Comparison of ENCODE assay signal across 8 cellular contexts in the genomic region with DNA sequence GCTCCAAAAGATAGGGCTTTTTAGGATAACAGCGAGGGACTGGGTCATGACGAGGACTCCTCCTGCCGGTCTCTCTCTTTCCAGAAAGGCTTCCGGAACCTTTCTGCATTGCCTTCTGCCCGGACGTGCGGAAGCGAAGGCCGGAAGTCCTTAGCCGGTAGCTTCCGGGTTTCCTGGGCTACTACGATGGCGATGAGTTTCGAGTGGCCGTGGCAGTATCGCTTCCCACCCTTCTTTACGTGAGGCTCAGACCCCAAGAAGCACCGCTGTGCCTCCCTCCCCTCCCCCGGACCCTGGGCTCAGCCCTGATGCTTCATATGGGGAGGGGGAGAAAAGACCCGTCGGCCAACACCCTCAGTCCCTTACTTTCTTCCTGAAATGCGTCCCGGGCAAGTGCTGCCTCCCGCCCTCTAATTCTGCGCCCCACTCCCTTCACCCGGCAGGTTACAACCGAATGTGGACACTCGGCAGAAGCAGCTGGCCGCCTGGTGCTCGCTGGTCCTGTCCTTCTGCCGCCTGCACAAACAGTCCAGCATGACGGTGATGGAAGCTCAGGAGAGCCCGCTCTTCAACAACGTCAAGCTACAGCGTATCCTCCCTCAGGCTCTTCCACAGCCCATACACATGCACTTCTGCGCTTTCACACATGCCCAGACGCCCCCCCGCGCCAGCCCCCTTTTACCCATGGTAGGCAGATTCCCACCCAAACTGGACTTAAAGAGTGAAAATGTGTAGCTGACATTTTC. TPM values are rescaled to one million over a fixed set of nuclear protein-coding genes. Genes with fewer than 3 reads are reported as not detected.
DNase-seq lines count a peak whose midpoint lies in the region; ATAC-seq and TF ChIP-seq lines count a peak whose summit lies in the region.

VPS25 (plus strand) TSS at position 160 of the 746 bp plus-strand sequence; CDS start at position 187, 27 bp downstream.

- peak within 1 kb of the TSS; percentile 100 for H3K4me3 Mint-ChIP-seq in chondrocyte (ENCODE audit: unreplicated experiment)

- no peaks in the 10 kb centered on the region for H3K9me3 Mint-ChIP-seq in chondrocyte (ENCODE audit: low read depth)

- peaks cover 35% of the 10 kb centered on the region for H3K4me1 Mint-ChIP-seq in chondrocyte (ENCODE audit: low read depth)

- DNase-seq in NCI-H460 (ENCODE audit: extremely low read depth, low read depth) (peak; percentile 79), chondrocyte (ENCODE audit: low spot score) (no peak), kidney glomerular epithelial cell (lab: John Stamatoyannopoulos, UW) (peak; percentile 83)
- peak; percentile 62 for DNase-seq in activated CD4-positive, alpha-beta T cell treated with anti-CD3 and anti-CD28 coated beads for 1 hour
- peak; percentile 46 to 64 for DNase-seq in stimulated activated CD4-positive, alpha-beta T cell treated with anti-CD3 and anti-CD28 coated beads, Interleukin-15, amount 100 ng/mL, for 48 hours (ENCODE audit: low read depth in 2 of 2)

- ATAC-seq in HG03066 (IDR thresholded peaks at IDR 0.05; ENCODE audit: low read depth, unreplicated experiment) (peak; percentile 68), GM21723 (IDR thresholded peaks at IDR 0.05; ENCODE audit: unreplicated experiment) (no peak)

- no peaks in the 10 kb centered on the region for H3K27me3 Mint-ChIP-seq in chondrocyte (ENCODE audit: low read depth)

- peaks cover 5% of the 10 kb centered on the region for H3K36me3 Mint-ChIP-seq in chondrocyte (ENCODE audit: low read depth)

- peak; percentile 53 for TF ChIP-seq CTCF in chondrocyte (IDR thresholded peaks at IDR 0.05)

- H3K4me3 ChIP-seq in GM08714 (ENCODE audit: low read length), result peak within 1 kb of the TSS; percentile 72

- peak within 1 kb of the TSS; percentile 97 for H3K27ac Mint-ChIP-seq in chondrocyte (ENCODE audit: unreplicated experiment)

RNA-seq across cellular contexts. Expression of gene VPS25, which starts in this region (rescaled TPM):
- 98.9 and 99.5 TPM in 2 replicates for total RNA-seq in NCI-H460 (2014; rRNA removed; shearing (Covaris generic))
- polyA plus RNA-seq in NCI-H460 (2014; cell fraction: nucleus; rRNA removed), result 93.7 and 116 TPM in 2 replicates
- 52.5 to 63.9 TPM (median 55.1 TPM) in 3 replicates for total RNA-seq in chondrocyte
